In genomic region chr1:175755516-175755915, GRCh38 we compare ENCODE assay signal across 8 cellular contexts. TPM values are rescaled to one million over a fixed set of nuclear protein-coding genes. Genes with fewer than 3 reads are reported as not detected.
"Had no signal": no experiment of that assay in that cellular context is flagged by ENCODE, and none has a peak within 500 bp of the region (broad histone marks: within the 10 kb centered on the region; RNA-seq: fewer than 3 reads in every experiment).

No MANE protein-coding gene starts in this region.

- ATAC-seq: GM23338, HepG2 had no signal

- DNase-seq: H9, HCEC 1CT, KBM-7 had no signal

- H3K4me3 Mint-ChIP-seq: GM23338, H9, IgD-negative memory B cell had no signal

- H3K36me3 Mint-ChIP-seq: IgD-negative memory B cell had no signal

- H3K27ac Mint-ChIP-seq: GM23338, H9, IgD-negative memory B cell had no signal

- H3K9me3 Mint-ChIP-seq: GM23338, H9, IgD-negative memory B cell had no signal

RNA-seq across cellular contexts. Expression of gene TNR, which starts 12.1 kb away (rescaled TPM):
- total RNA-seq: GM23338, H1, HepG2, HT1080 had no signal
- polyA plus RNA-seq: GM23338, HepG2 had no signal
